In genomic region chr5:60026174-60026573, GRCh38 we compare ENCODE assay signal across 19 cellular contexts.
DNase-seq lines count a peak whose midpoint lies in the region; ATAC-seq and TF ChIP-seq lines count a peak whose summit lies in the region.
"Had no signal": no experiment of that assay in that cellular context is flagged by ENCODE, and none has a peak within 500 bp of the region (broad histone marks: within the 10 kb centered on the region; RNA-seq: fewer than 3 reads in every experiment).

No MANE protein-coding gene starts in this region.

- no peaks in the 10 kb centered on the region for H3K9me3 ChIP-seq in sigmoid colon

- intact Hi-C loops in sigmoid colon (cut with DNase I) = no loop called here

- H3K36me3 ChIP-seq in sigmoid colon = no peaks in the 10 kb centered on the region

- no peaks in the 10 kb centered on the region for H3K9me3 Mint-ChIP-seq in stimulated activated memory B cell treated with anti-CD40 and anti-IgM and Interleukin-4, amounts not matched to agents 10 μg/mL and 1 μg/mL and 100 μg/mL, for 72 hours
- H3K9me3 Mint-ChIP-seq: activated naive CD8-positive, alpha-beta T cell treated with anti-CD3 and anti-CD28 coated beads, Interleukin-2, amount 50 U/mL, for 24 hours; H9 had no signal

- H3K36me3 Mint-ChIP-seq in stimulated activated memory B cell treated with anti-CD40 and anti-IgM and Interleukin-4, amounts not matched to agents 10 μg/mL and 1 μg/mL and 100 μg/mL, for 72 hours = no peaks in the 10 kb centered on the region

- TF ChIP-seq EP300 in sigmoid colon (IDR thresholded peaks at IDR 0.05) = no peak

- H3K4me3 Mint-ChIP-seq in stimulated activated memory B cell treated with anti-CD40 and anti-IgM and Interleukin-4, amounts not matched to agents 10 μg/mL and 1 μg/mL and 100 μg/mL, for 72 hours = no peak overlapping the region
- H3K4me3 Mint-ChIP-seq: activated naive CD8-positive, alpha-beta T cell treated with anti-CD3 and anti-CD28 coated beads, Interleukin-2, amount 50 U/mL, for 24 hours; H9 had no signal

- ATAC-seq in stimulated activated memory B cell treated with anti-CD40 and anti-IgM and Interleukin-4, amounts not matched to agents 10 μg/mL and 1 μg/mL and 100 μg/mL, for 72 hours = no peak
- ATAC-seq: activated naive CD8-positive, alpha-beta T cell treated with anti-CD3 and anti-CD28 coated beads, Interleukin-2, amount 50 U/mL, for 24 hours; left ventricle myocardium superior had no signal

- no peak overlapping the region for H3K4me3 ChIP-seq in HFF-Myc (replicated peaks; ENCODE audit: low read depth, low read length)
- H3K4me3 ChIP-seq in sigmoid colon = no peak overlapping the region
- H3K4me3 ChIP-seq: dorsolateral prefrontal cortex had no signal

- H3K4me1 Mint-ChIP-seq in stimulated activated memory B cell treated with anti-CD40 and anti-IgM and Interleukin-4, amounts not matched to agents 10 μg/mL and 1 μg/mL and 100 μg/mL, for 72 hours = no peaks in the 10 kb centered on the region
- H3K4me1 Mint-ChIP-seq: activated naive CD8-positive, alpha-beta T cell treated with anti-CD3 and anti-CD28 coated beads, Interleukin-2, amount 50 U/mL, for 24 hours had no signal

- DNase-seq in AG08395 (ENCODE audit: low spot score) (peak; percentile 8), HFF-Myc (ENCODE audit: extremely low read depth, low read depth) (peak; percentile 7), amniotic epithelial cell (ENCODE audit: low read depth) (peak; percentile 83), foreskin melanocyte (peak; percentile 40), sigmoid colon (no peak), cerebellum (ENCODE audit: low spot score) (no peak), SW480 (ENCODE audit: low spot score) (no peak)
- DNase-seq: activated CD4-positive, alpha-beta T cell treated with anti-CD3 and anti-CD28 coated beads for 4 hours; activated naive CD8-positive, alpha-beta T cell treated with anti-CD3 and anti-CD28 coated beads, Interleukin-2, amount 50 U/mL, for 24 hours; dorsolateral prefrontal cortex; H9; head of caudate nucleus; left ventricle myocardium superior; NCI-H2029; nucleus accumbens; retina had no signal

- no peak for TF ChIP-seq POLR2A in sigmoid colon (IDR thresholded peaks at IDR 0.05)

- WGBS in sigmoid colon, 2 donors = 79 to 91% methylated on average over 1 of the region's 1 CpG

- H3K27me3 Mint-ChIP-seq in stimulated activated memory B cell treated with anti-CD40 and anti-IgM and Interleukin-4, amounts not matched to agents 10 μg/mL and 1 μg/mL and 100 μg/mL, for 72 hours = no peaks in the 10 kb centered on the region
- H3K27me3 Mint-ChIP-seq: activated naive CD8-positive, alpha-beta T cell treated with anti-CD3 and anti-CD28 coated beads, Interleukin-2, amount 50 U/mL, for 24 hours had no signal

- H3K27ac Mint-ChIP-seq in stimulated activated memory B cell treated with anti-CD40 and anti-IgM and Interleukin-4, amounts not matched to agents 10 μg/mL and 1 μg/mL and 100 μg/mL, for 72 hours = no peak overlapping the region
- H3K27ac Mint-ChIP-seq: activated naive CD8-positive, alpha-beta T cell treated with anti-CD3 and anti-CD28 coated beads, Interleukin-2, amount 50 U/mL, for 24 hours; H9 had no signal

- no peaks in the 10 kb centered on the region for H3K27me3 ChIP-seq in sigmoid colon
- H3K27me3 ChIP-seq: dorsolateral prefrontal cortex had no signal

- H3K27ac ChIP-seq in sigmoid colon = no peak overlapping the region
- H3K27ac ChIP-seq: dorsolateral prefrontal cortex, epithelial cell of prostate, RWPE1 had no signal

- H3K4me1 ChIP-seq in sigmoid colon = no peaks in the 10 kb centered on the region

- TF ChIP-seq CTCF in HFF-Myc (IDR thresholded peaks at IDR 0.05; ENCODE audit: low read depth, low read length, missing control alignments) = no peak
- no peak for TF ChIP-seq CTCF in sigmoid colon (IDR thresholded peaks at IDR 0.05)

Comparison
In these comparisons a context has a peak if more than half of its experiments do, and no peak if none do; other contexts are left out.
1. DNase-seq: peak in AG08395 (single experiment), HFF-Myc (single experiment), amniotic epithelial cell (single experiment) and foreskin melanocyte (single experiment); none in sigmoid colon (single experiment), cerebellum (single experiment) and SW480 (single experiment).